Comparison of ENCODE assay signal across 16 cellular contexts in the genomic region with DNA sequence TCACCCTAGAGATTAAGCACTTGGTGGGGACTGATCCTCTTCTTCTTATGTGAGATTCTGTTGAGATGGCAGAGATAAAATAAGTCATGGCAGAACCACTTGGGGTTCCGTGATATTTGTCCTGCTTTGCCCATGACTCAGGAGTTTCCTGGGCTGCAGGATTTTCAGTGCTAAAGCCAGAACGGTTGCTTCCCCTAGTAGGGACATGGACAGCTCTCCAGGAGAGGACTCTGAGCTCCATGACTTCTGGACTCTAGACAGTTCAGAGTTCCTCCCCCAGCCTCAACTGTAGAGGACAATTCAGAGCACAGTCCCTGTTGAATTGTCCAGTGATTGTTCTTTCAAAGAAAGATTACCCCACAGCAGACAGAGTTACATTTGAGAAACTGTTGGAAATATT.
"Had no signal": no experiment of that assay in that cellular context is flagged by ENCODE, and none has a peak within 500 bp of the region (broad histone marks: within the 10 kb centered on the region; RNA-seq: fewer than 3 reads in every experiment).

No MANE protein-coding gene starts in this region.

- H3K4me2 ChIP-seq: hepatocyte had no signal

- DNase-seq: cortex of kidney; dorsolateral prefrontal cortex; effector CD8-positive, alpha-beta T cell; foreskin fibroblast; kidney; naive thymus-derived CD4-positive, alpha-beta T cell; small intestine; stimulated activated CD4-positive, alpha-beta T cell treated with anti-CD3 and anti-CD28 coated beads, Interleukin-12 subunit alpha, Interleukin-12 subunit beta, amount 100 ng/mL, for 4 hours; stimulated activated naive CD4-positive, alpha-beta T cell treated with Interleukin-2 at 50 U/mL for 16 hours; trophoblast cell had no signal

- ATAC-seq: esophagus mucosa; naive thymus-derived CD4-positive, alpha-beta T cell had no signal

- H3K9me3 ChIP-seq: left ventricle myocardium inferior, neutrophil, sigmoid colon had no signal

- H3K27ac ChIP-seq: dorsolateral prefrontal cortex, hepatocyte, left ventricle myocardium inferior, neutrophil, sigmoid colon had no signal

- H3K36me3 ChIP-seq: left ventricle myocardium inferior, neutrophil, sigmoid colon had no signal

- H3K4me3 ChIP-seq: dorsolateral prefrontal cortex, hepatocyte, left ventricle myocardium inferior, lung, sigmoid colon had no signal

- H3K79me2 ChIP-seq: hepatocyte had no signal

- H3K27me3 ChIP-seq: hepatocyte, sigmoid colon had no signal

- H3K4me1 ChIP-seq: left ventricle myocardium inferior, sigmoid colon had no signal
